In the genomic region with DNA sequence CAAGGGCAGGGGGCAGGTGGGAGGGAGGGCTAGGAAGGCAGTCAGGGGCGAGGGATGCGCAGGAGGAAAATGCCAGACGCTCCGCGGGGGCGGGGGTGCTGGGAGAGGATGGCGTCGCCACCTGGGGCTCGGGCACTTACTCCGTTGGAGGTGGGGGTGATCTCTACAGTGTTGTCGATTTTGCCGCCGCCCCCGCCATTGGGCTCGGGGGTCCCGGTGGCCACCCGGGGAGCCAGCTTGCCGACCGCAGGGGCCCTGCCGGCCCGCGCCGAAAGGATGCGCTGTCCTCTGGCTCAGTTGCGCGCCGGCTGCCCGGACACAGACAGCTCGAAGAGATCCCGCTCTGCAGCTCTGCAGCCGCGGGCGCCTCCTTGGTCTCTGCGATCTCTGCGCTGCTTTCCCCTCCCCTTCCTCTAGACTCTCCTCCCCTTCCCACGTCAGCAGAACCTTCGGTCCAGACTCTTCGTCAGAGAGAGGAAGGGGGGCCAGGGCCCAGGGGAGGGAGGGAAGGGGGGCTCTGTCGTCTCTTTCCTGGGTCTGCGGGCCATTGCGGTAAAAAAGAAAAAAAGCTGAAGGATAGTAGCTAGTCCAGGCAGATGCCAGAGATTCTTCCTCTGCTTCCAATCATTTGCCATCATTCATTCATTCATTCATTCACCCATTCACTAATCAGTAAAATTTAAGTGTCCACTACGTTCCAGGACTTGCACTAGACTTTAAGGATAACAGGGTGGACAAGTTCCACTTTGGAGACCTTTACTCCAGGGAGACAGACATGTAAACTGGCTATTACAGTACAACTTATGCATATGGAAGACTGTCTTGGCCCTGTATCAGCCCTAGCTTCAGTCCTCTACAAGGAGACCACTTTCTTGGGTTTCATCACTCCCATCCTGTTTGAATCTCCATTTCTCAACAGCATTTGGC, we compare ENCODE assay signal across 9 cellular contexts. TPM values are rescaled to one million over a fixed set of nuclear protein-coding genes. Genes with fewer than 3 reads are reported as not detected.
DNase-seq lines count a peak whose midpoint lies in the region; ATAC-seq and TF ChIP-seq lines count a peak whose summit lies in the region.
"Had no signal": no experiment of that assay in that cellular context is flagged by ENCODE, and none has a peak within 500 bp of the region (broad histone marks: within the 10 kb centered on the region; RNA-seq: fewer than 3 reads in every experiment).

SLC22A17 (minus strand) TSS at position 382 of the 927 bp plus-strand sequence.

- peak; percentile 54 for TF ChIP-seq EP300 in neural cell (conservative IDR thresholded peaks at IDR 0.05; ENCODE audit: poor library complexity, severe bottlenecking)
- no peak for TF ChIP-seq EP300 in stomach (IDR thresholded peaks at IDR 0.05)

- H3K4me1 ChIP-seq in stomach: peaks cover 9 to 21% (median 18%) of the 10 kb centered on the region in 4 donors
- H3K4me1 ChIP-seq: BLaER1 treated with 17β-estradiol and CSF1 and Interleukin-3, amounts not matched to agents 10 nM and 100 nM had no signal

- H3K36me3 ChIP-seq in neural cell (ENCODE audit: insufficient read depth, low read length) (no peaks in the 10 kb centered on the region), stomach (peaks cover 0 to 17% (median 8%) of the 10 kb centered on the region in 4 donors)
- H3K36me3 ChIP-seq: BLaER1 treated with 17β-estradiol and CSF1 and Interleukin-3, amounts not matched to agents 10 nM and 100 nM had no signal

- 1 to 3% (median 2%) methylated on average over 39 to 42 of the region's 42 CpGs for WGBS in stomach, 5 donors

- no peaks in the 10 kb centered on the region for H4K20me1 ChIP-seq in neural cell (ENCODE audit: insufficient read depth)
- H4K20me1 ChIP-seq: BLaER1 treated with 17β-estradiol and CSF1 and Interleukin-3, amounts not matched to agents 10 nM and 100 nM had no signal

- ATAC-seq in GM19035 (IDR thresholded peaks at IDR 0.05; ENCODE audit: unreplicated experiment): no peak

- no peaks in the 10 kb centered on the region for H3K27me3 ChIP-seq in neural cell (ENCODE audit: insufficient read depth, low read depth, low read length)
- peaks cover 0 to 29% (median 21%) of the 10 kb centered on the region in 3 donors for H3K27me3 ChIP-seq in stomach
- H3K27me3 ChIP-seq: BLaER1 treated with 17β-estradiol and CSF1 and Interleukin-3, amounts not matched to agents 10 nM and 100 nM had no signal

- H3F3A ChIP-seq in neural cell (ENCODE audit: insufficient read depth, low read length, poor library complexity, severe bottlenecking): no peaks in the 10 kb centered on the region

- CTCF ChIA-PET in RWPE1 (lab: Yijun Ruan, JAX): interaction anchor here (0.6 to 1.1 kb wide), 4 partner anchors 13 to 236 kb away, joined by 3 to 4 read pairs (median 4); no protein-coding TSS in a partner anchor

- no peaks in the 10 kb centered on the region for H3K9me3 ChIP-seq in neural cell (ENCODE audit: low read length)
- no peaks in the 10 kb centered on the region for H3K9me3 ChIP-seq in stomach

- TF ChIP-seq POLR2A in stomach (IDR thresholded peaks at IDR 0.05): peak in 1 of 4 donors; percentile 42

- H3K27ac ChIP-seq in RWPE1 (peak within 1 kb of the TSS; percentile 24; the same call in 1 of the 2 replicates), neural cell (ENCODE audit: low read length) (peak within 1 kb of the TSS; percentile 93), stomach (peak within 1 kb of the TSS; percentile 11 to 72 (median 29))
- H3K27ac ChIP-seq: BLaER1 treated with 17β-estradiol and CSF1 and Interleukin-3, amounts not matched to agents 10 nM and 100 nM had no signal

- intact Hi-C loops in stomach (cut with DNase I; ENCODE audit: low total_unique reads): no loop called here

- peak; percentile 13 for DNase-seq in NOMO-1 treated with DMSO at 0.1 percent for 48 hours (lab: John Stamatoyannopoulos, UW; ENCODE audit: unreplicated experiment)
- no peak for DNase-seq in NOMO-1 (lab: John Stamatoyannopoulos, UW; ENCODE audit: unreplicated experiment in 2 of 2)
- DNase-seq in RWPE1 (ENCODE audit: low spot score): peak; percentile 55
- peak; percentile 63 for DNase-seq in activated naive CD4-positive, alpha-beta T cell treated with anti-CD3 and anti-CD28 coated beads, Interleukin-2, amount 50 U/mL, for 16 hours
- peak; percentile 95 for DNase-seq in globus pallidus (ENCODE audit: low spot score)
- DNase-seq in stomach: peak; percentile 65

- no peaks in the 10 kb centered on the region for H3K9me2 ChIP-seq in neural cell (ENCODE audit: insufficient read depth, low read length)

- peak within 1 kb of the TSS; percentile 99 for H3K4me3 ChIP-seq in neural cell (ENCODE audit: low read length)
- peak within 1 kb of the TSS; percentile 47 to 71 (median 58) for H3K4me3 ChIP-seq in stomach
- H3K4me3 ChIP-seq: BLaER1 treated with 17β-estradiol and CSF1 and Interleukin-3, amounts not matched to agents 10 nM and 100 nM had no signal

- H3K4me2 ChIP-seq in neural cell (ENCODE audit: low read length): peak within 1 kb of the TSS; percentile 87
- H3K4me2 ChIP-seq: BLaER1 treated with 17β-estradiol and CSF1 and Interleukin-3, amounts not matched to agents 10 nM and 100 nM had no signal

- TF ChIP-seq RAD21 in neural cell (conservative IDR thresholded peaks at IDR 0.05): peak; percentile 61

- TF ChIP-seq CTCF in RWPE1 (conservative IDR thresholded peaks at IDR 0.05; ENCODE audit: low read depth) (no peak; the same call in 1 of the 2 replicates), neural cell (IDR thresholded peaks at IDR 0.05; ENCODE audit: poor library complexity, severe bottlenecking) (peak; percentile 39), stomach (IDR thresholded peaks at IDR 0.05) (no peak)

- peak within 1 kb of the TSS; percentile 71 for H2AFZ ChIP-seq in neural cell (ENCODE audit: low read depth, low read length)

- H3K9ac ChIP-seq in neural cell (ENCODE audit: low read length): peak within 1 kb of the TSS; percentile 97
- H3K9ac ChIP-seq: BLaER1 treated with 17β-estradiol and CSF1 and Interleukin-3, amounts not matched to agents 10 nM and 100 nM had no signal

- POLR2A ChIA-PET in RWPE1 (lab: Yijun Ruan, JAX; ENCODE audit: low non-redundant PET): no interaction called here

- no peaks in the 10 kb centered on the region for H3K79me2 ChIP-seq in neural cell (replicated peaks; ENCODE audit: insufficient read depth, low read length)

TF ChIP-seq in neural cell, 6 proteins besides CTCF, POLR2A, EP300 and RAD21:
- TF ChIP-seq POLR2AphosphoS5 (IDR thresholded peaks at IDR 0.05): peak; percentile 98
- TF ChIP-seq EZH2 (IDR thresholded peaks at IDR 0.05; ENCODE audit: borderline replicate concordance, insufficient read depth, low read length, poor library complexity, severe bottlenecking): no peak
- TF ChIP-seq SMC3 (conservative IDR thresholded peaks at IDR 0.05; ENCODE audit: poor library complexity): peak; percentile 69
- TF ChIP-seq TAF1 (IDR thresholded peaks at IDR 0.05; ENCODE audit: low read depth): peak; percentile 82
- peak; percentile 48 for TF ChIP-seq MXI1 (conservative IDR thresholded peaks at IDR 0.05; ENCODE audit: poor library complexity, severe bottlenecking)
- TF ChIP-seq REST (IDR thresholded peaks at IDR 0.05; ENCODE audit: borderline replicate concordance): peak; percentile 61

RNA-seq across cellular contexts. Expression of gene SLC22A17, which starts in this region (rescaled TPM):
- polyA plus RNA-seq in neural cell (182 and 201 TPM in 2 replicates), stomach (10 to 100 TPM in 2 of 3 donors, 1 to 10 TPM in 1; 7.0 to 18.3 (median 12.5) TPM)
- 136 and 168 TPM in 2 replicates for polyA minus RNA-seq in neural cell
- total RNA-seq in stomach: 10 to 100 TPM; 14.1 to 33.3 (median 22.3) TPM

Comparison
In these comparisons a context has a peak if more than half of its experiments do, and no peak if none do; other contexts are left out.
1. DNase-seq: peak in NOMO-1 treated with DMSO at 0.1 percent for 48 hours (single experiment), RWPE1 (single experiment), activated naive CD4-positive, alpha-beta T cell treated with anti-CD3 and anti-CD28 coated beads, Interleukin-2, amount 50 U/mL, for 16 hours (single experiment), globus pallidus (single experiment) and stomach (single experiment); none in NOMO-1 (0 of 2).
2. H3K27ac ChIP-seq: peak in every context shown above with its lines; median percentile 93 in neural cell; 29 in stomach; 24 in RWPE1.